Comparison of ENCODE assay signal across 9 cellular contexts in genomic region chr9:81474125-81474524, GRCh38.
"Had no signal": no experiment of that assay in that cellular context is flagged by ENCODE, and none has a peak within 500 bp of the region (broad histone marks: within the 10 kb centered on the region; RNA-seq: fewer than 3 reads in every experiment).

No MANE protein-coding gene starts in this region.

- DNase-seq: H9, HFFc6, KG1 had no signal

- FAIRE-seq: H1, HepG2, K562 had no signal

- H3K4me2 ChIP-seq: GM23338 had no signal

- H3K4me3 ChIP-seq: GM23338, K562 had no signal

- ATAC-seq: GM23338, HCT116, HepG2, K562 had no signal

- H3K27ac ChIP-seq: HL-60 had no signal
